Comparison of ENCODE assay signal across 9 cellular contexts in the genomic region with DNA sequence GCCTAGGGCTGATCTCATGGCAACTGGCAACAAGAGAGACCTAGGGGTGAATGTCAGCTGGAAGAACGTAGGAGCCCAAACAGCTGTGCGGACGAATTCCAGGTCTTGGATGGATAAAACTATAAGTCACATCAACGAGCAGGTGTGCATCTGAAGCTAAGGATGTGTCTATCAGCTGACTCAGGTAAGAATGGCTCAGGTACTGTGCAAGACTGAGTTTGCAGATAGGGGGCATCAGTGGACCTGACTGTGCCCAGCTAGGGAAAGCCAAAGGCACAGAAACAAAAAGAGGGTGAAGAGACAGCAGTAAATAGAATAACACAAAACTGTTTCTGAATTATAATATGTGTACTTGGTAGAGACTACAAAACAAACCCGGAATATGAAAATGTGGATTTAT.
DNase-seq lines count a peak whose midpoint lies in the region; ATAC-seq and TF ChIP-seq lines count a peak whose summit lies in the region.
"Had no signal": no experiment of that assay in that cellular context is flagged by ENCODE, and none has a peak within 500 bp of the region (broad histone marks: within the 10 kb centered on the region; RNA-seq: fewer than 3 reads in every experiment).

No MANE protein-coding gene starts in this region.

- no peaks in the 10 kb centered on the region for H3K9me3 Mint-ChIP-seq in chondrocyte (ENCODE audit: low read depth)

- H3K36me3 ChIP-seq in psoas muscle (ENCODE audit: insufficient read depth in 1 of 2, low read depth in 1 of 2) (no peaks in the 10 kb centered on the region), esophagus squamous epithelium (no peaks in the 10 kb centered on the region)
- H3K36me3 ChIP-seq: BLaER1 had no signal

- DNase-seq in NCI-H1436 (lab: John Stamatoyannopoulos, UW), result peak; percentile 27
- no peak for DNase-seq in NCI-H1436 treated with DMSO at 0.1 percent for 48 hours (lab: John Stamatoyannopoulos, UW)
- DNase-seq in HFF-Myc (ENCODE audit: extremely low read depth, low read depth), result no peak
- DNase-seq in RWPE1 (ENCODE audit: low spot score), result peak; percentile 5
- no peak for DNase-seq in chondrocyte (ENCODE audit: low spot score)
- DNase-seq in psoas muscle, result no peak
- DNase-seq in esophagus squamous epithelium (lab: John Stamatoyannopoulos, UW), result no peak
- DNase-seq in G401 (ENCODE audit: low spot score), result no peak

- no peaks in the 10 kb centered on the region for H3K9me3 ChIP-seq in psoas muscle
- H3K9me3 ChIP-seq in esophagus squamous epithelium, result no peaks in the 10 kb centered on the region
- H3K9me3 ChIP-seq: BLaER1 had no signal

- H3K4me1 Mint-ChIP-seq in chondrocyte (ENCODE audit: low read depth), result no peaks in the 10 kb centered on the region

- H3K27ac Mint-ChIP-seq in chondrocyte (ENCODE audit: unreplicated experiment), result no peak overlapping the region

- TF ChIP-seq CTCF in HFF-Myc (IDR thresholded peaks at IDR 0.05; ENCODE audit: low read depth, low read length, missing control alignments), result peak; percentile 40
- no peak; the same call in 1 of the 2 replicates for TF ChIP-seq CTCF in RWPE1 (conservative IDR thresholded peaks at IDR 0.05; ENCODE audit: low read depth)
- TF ChIP-seq CTCF in chondrocyte (IDR thresholded peaks at IDR 0.05), result peak; percentile 31
- TF ChIP-seq CTCF in psoas muscle (IDR thresholded peaks at IDR 0.05), result peak; percentile 35
- peak in 3 of 6 experiments; percentile 34 to 58 (median 42) for TF ChIP-seq CTCF in esophagus squamous epithelium (IDR thresholded peaks at IDR 0.05)

- in situ Hi-C loops in G401 (cut with HindIII; ENCODE audit: low sequenced_read_pairs), result no loop called here

- H3K27ac ChIP-seq in RWPE1 (no peak overlapping the region), psoas muscle (no peak overlapping the region), esophagus squamous epithelium (no peak overlapping the region)
- H3K27ac ChIP-seq: BLaER1 had no signal

- no peak for TF ChIP-seq POLR2A in esophagus squamous epithelium (IDR thresholded peaks at IDR 0.05)

- H3K4me3 ChIP-seq in HFF-Myc (replicated peaks; ENCODE audit: low read depth, low read length) (no peak overlapping the region), psoas muscle (no peak overlapping the region), esophagus squamous epithelium (no peak overlapping the region)
- H3K4me3 ChIP-seq: BLaER1 had no signal

- H3K4me3 Mint-ChIP-seq in chondrocyte (ENCODE audit: unreplicated experiment), result no peak overlapping the region

- intact Hi-C loops in psoas muscle (cut with DNase I), result no loop called here
- intact Hi-C loops in esophagus squamous epithelium (cut with DNase I), result no loop called here

- POLR2A ChIA-PET in RWPE1 (lab: Yijun Ruan, JAX; ENCODE audit: low non-redundant PET), result no interaction called here

- no peaks in the 10 kb centered on the region for H3K27me3 ChIP-seq in psoas muscle (ENCODE audit: insufficient read depth in 3 of 3, low read length in 2 of 3)
- H3K27me3 ChIP-seq in esophagus squamous epithelium, result no peaks in the 10 kb centered on the region
- H3K27me3 ChIP-seq: BLaER1 had no signal

- CTCF ChIA-PET in RWPE1 (lab: Yijun Ruan, JAX), result interaction anchor here (0.5 to 1.1 kb wide), 2 partner anchors 304 to 732 kb away, joined by 3 read pairs; no protein-coding TSS in a partner anchor

- H3K36me3 Mint-ChIP-seq in chondrocyte (ENCODE audit: low read depth), result no peaks in the 10 kb centered on the region

- H3K27me3 Mint-ChIP-seq in chondrocyte (ENCODE audit: low read depth), result no peaks in the 10 kb centered on the region

- 84 to 88% (median 85%) methylated on average over 5 of the region's 5 CpGs for WGBS in psoas muscle, 3 donors
- WGBS in esophagus squamous epithelium, 2 donors, result 83 to 87% methylated on average over 5 of the region's 5 CpGs

- peaks cover under 1% of the 10 kb centered on the region for H3K4me1 ChIP-seq in psoas muscle
- no peaks in the 10 kb centered on the region for H3K4me1 ChIP-seq in esophagus squamous epithelium
- H3K4me1 ChIP-seq: BLaER1 had no signal

- peak in 1 of 4 donors; percentile 37 for ATAC-seq in psoas muscle

Comparison
In these comparisons a context has a peak if more than half of its experiments do, and no peak if none do; other contexts are left out.
1. DNase-seq: peak in NCI-H1436 (single experiment) and RWPE1 (single experiment); none in NCI-H1436 treated with DMSO at 0.1 percent for 48 hours (single experiment), HFF-Myc (single experiment), chondrocyte (single experiment), psoas muscle (0 of 2), esophagus squamous epithelium (single experiment) and G401 (single experiment).